Comparison of ENCODE assay signal across 8 cellular contexts in the genomic region with DNA sequence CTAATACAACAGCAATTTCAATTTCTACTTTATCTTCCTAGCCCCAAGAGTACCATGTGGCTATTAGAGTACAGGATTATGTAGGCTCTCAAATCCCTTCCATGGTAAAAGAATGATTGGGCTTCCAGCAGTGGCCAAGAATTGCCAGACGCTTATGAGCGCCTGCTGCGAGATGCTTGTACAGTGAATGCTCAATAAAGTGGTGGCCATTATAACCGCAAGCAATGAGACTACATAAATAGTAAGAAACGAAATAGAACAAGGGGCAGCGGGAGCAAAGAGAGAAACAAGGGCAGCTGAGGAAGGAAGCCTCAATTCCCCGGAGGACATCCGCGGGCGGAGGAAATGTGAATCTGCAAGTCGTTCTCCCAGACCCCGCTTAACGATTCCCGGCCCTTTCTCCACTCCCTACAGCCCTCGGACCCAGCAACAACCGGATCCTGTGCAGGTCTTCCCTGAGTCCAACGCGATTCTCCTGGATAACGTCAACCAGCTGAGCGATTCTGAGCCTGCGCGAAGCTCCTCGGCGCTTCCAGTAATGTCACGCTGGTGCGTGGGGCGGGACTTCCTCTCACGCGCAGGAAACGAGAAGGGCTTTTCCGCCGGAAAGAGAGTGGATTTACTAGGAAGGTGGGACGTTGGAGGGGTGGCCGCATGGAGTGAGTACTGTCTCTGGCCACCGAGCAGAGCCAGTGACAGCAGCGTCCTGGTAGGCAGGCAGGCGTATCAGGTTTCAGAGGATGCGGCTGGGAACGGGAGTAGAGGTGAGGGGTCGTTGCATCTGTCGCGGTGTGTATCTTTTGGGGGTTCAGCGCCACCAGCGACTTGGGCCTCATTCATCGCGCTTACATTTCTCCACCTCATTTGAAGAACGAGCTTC. TPM values are rescaled to one million over a fixed set of nuclear protein-coding genes. Genes with fewer than 3 reads are reported as not detected.
DNase-seq lines count a peak whose midpoint lies in the region; ATAC-seq, FAIRE-seq and TF ChIP-seq lines count a peak whose summit lies in the region.

No MANE protein-coding gene starts in this region.

- peak overlapping the region; percentile 91 for H3K9ac ChIP-seq in Loucy (ENCODE audit: low read depth, low read length, poor library complexity, severe bottlenecking)

- peak overlapping the region; percentile 91 for H3K4me3 ChIP-seq in Loucy (ENCODE audit: low read length, poor library complexity, severe bottlenecking)
- peak overlapping the region; percentile 56 for H3K4me3 ChIP-seq in RWPE2 (ENCODE audit: severe bottlenecking)
- peak overlapping the region; percentile 62 for H3K4me3 ChIP-seq in fibroblast of pulmonary artery (replicated peaks; ENCODE audit: low read depth, low read length)

- H3K9me3 ChIP-seq in Loucy (ENCODE audit: insufficient read depth, low read depth, low read length) (no peaks in the 10 kb centered on the region), RWPE2 (ENCODE audit: severe bottlenecking) (no peaks in the 10 kb centered on the region)

- H3K27ac Mint-ChIP-seq in natural killer cell treated with Interleukin-12 subunit alpha and Interleukin-12 subunit beta and Interleukin-15 and Interleukin-18, amount 100 ng/mL, for 72 hours, result peak overlapping the region; percentile 96 to 97

- no peaks in the 10 kb centered on the region for H3K27me3 ChIP-seq in Loucy (ENCODE audit: insufficient read depth, low read length, poor library complexity, severe bottlenecking)
- H3K27me3 ChIP-seq in RWPE2 (ENCODE audit: insufficient read depth, poor library complexity, severe bottlenecking), result no peaks in the 10 kb centered on the region

- no peaks in the 10 kb centered on the region for H3K9me3 Mint-ChIP-seq in natural killer cell treated with Interleukin-12 subunit alpha and Interleukin-12 subunit beta and Interleukin-15 and Interleukin-18, amount 100 ng/mL, for 72 hours

- H2AFZ ChIP-seq in Loucy (ENCODE audit: low read length), result peak overlapping the region; percentile 95

- peaks cover 31 to 44% of the 10 kb centered on the region in 2 donors for H3K4me1 Mint-ChIP-seq in natural killer cell treated with Interleukin-12 subunit alpha and Interleukin-12 subunit beta and Interleukin-15 and Interleukin-18, amount 100 ng/mL, for 72 hours (ENCODE audit: low read depth in 2 of 2)

- H3K27ac ChIP-seq in RWPE2 (ENCODE audit: poor library complexity, severe bottlenecking), result peak overlapping the region; percentile 60

- ATAC-seq in RWPE2 (ENCODE audit: low read depth), result peak; percentile 93
- peak; percentile 96 to 98 for ATAC-seq in natural killer cell treated with Interleukin-12 subunit alpha and Interleukin-12 subunit beta and Interleukin-15 and Interleukin-18, amount 100 ng/mL, for 72 hours

- H3K36me3 Mint-ChIP-seq in natural killer cell treated with Interleukin-12 subunit alpha and Interleukin-12 subunit beta and Interleukin-15 and Interleukin-18, amount 100 ng/mL, for 72 hours, result peaks cover 33% of the 10 kb centered on the region

- peak overlapping the region; percentile 97 for H3K4me2 ChIP-seq in Loucy (ENCODE audit: low read depth, low read length, poor library complexity, severe bottlenecking)

- H3K79me2 ChIP-seq in Loucy (ENCODE audit: insufficient read depth, low read length), result peaks cover 51% of the 10 kb centered on the region

- peak; percentile 58 for FAIRE-seq in H54 (lab: Jason Lieb, UNC)

- H3K4me1 ChIP-seq in Loucy (ENCODE audit: insufficient read depth, low read length, poor library complexity, severe bottlenecking) (peaks cover 36% of the 10 kb centered on the region), RWPE2 (ENCODE audit: insufficient read depth, poor library complexity, severe bottlenecking) (peaks cover 11% of the 10 kb centered on the region)

- peaks cover 19% of the 10 kb centered on the region for H4K20me1 ChIP-seq in Loucy (ENCODE audit: insufficient read depth, low read length, poor library complexity, severe bottlenecking)

- no peak for TF ChIP-seq CTCF in Loucy (conservative IDR thresholded peaks at IDR 0.05; ENCODE audit: low read length)
- no peak for TF ChIP-seq CTCF in RWPE2 (IDR thresholded peaks at IDR 0.05; ENCODE audit: poor library complexity, severe bottlenecking)
- TF ChIP-seq CTCF in fibroblast of pulmonary artery (IDR thresholded peaks at IDR 0.05; ENCODE audit: low read length, missing control alignments), result no peak

- TF ChIP-seq POLR2A in H54 (IDR thresholded peaks at IDR 0.05; ENCODE audit: low read depth, low read length), result peak; percentile 91

- H3K9me2 ChIP-seq in Loucy (replicated peaks; ENCODE audit: low read depth, low read length), result no peaks in the 10 kb centered on the region

- H3K4me3 Mint-ChIP-seq in natural killer cell treated with Interleukin-12 subunit alpha and Interleukin-12 subunit beta and Interleukin-15 and Interleukin-18, amount 100 ng/mL, for 72 hours, result peak overlapping the region; percentile 100

- DNase-seq in ELF-1 (ENCODE audit: low read depth, low spot score), result peak; percentile 94
- DNase-seq in H54 (ENCODE audit: insufficient read length, low spot score), result peak; percentile 69
- DNase-seq in RWPE2 (ENCODE audit: low spot score), result peak; percentile 95
- DNase-seq in activated effector memory CD4-positive, alpha-beta T cell treated with Interleukin-2 at 50 U/mL for 16 hours, result peak; percentile 77
- DNase-seq in fibroblast of pulmonary artery (ENCODE audit: low read depth), result peak; percentile 95
- peak; percentile 91 for DNase-seq in natural killer cell treated with Interleukin-12 subunit alpha and Interleukin-12 subunit beta and Interleukin-15 and Interleukin-18, amount 100 ng/mL, for 72 hours (ENCODE audit: low spot score)
- peak; percentile 88 for DNase-seq in stimulated activated naive CD4-positive, alpha-beta T cell treated with Interleukin-2 at 50 U/mL for 16 hours (lab: John Stamatoyannopoulos, UW)

- H3K27me3 Mint-ChIP-seq in natural killer cell treated with Interleukin-12 subunit alpha and Interleukin-12 subunit beta and Interleukin-15 and Interleukin-18, amount 100 ng/mL, for 72 hours, result no peaks in the 10 kb centered on the region

- H3K36me3 ChIP-seq in Loucy (ENCODE audit: insufficient read depth, low read length) (peaks cover 9% of the 10 kb centered on the region; the same call in 1 of the 2 replicates), RWPE2 (ENCODE audit: low read depth) (peaks cover 40% of the 10 kb centered on the region)

- no peaks in the 10 kb centered on the region for H3F3A ChIP-seq in Loucy (ENCODE audit: low read depth)

RNA-seq across cellular contexts. Expression of a gene that starts 40.5 kb away (rescaled TPM):
- 1 to 10 TPM; 1.1 to 1.4 TPM for total RNA-seq in natural killer cell treated with Interleukin-12 subunit alpha and Interleukin-12 subunit beta and Interleukin-15 and Interleukin-18, amount 100 ng/mL, for 72 hours

RNA-seq across cellular contexts. Expression of a gene that starts 55.7 kb away (rescaled TPM):
- total RNA-seq in natural killer cell treated with Interleukin-12 subunit alpha and Interleukin-12 subunit beta and Interleukin-15 and Interleukin-18, amount 100 ng/mL, for 72 hours, result not detected

RNA-seq across cellular contexts. Expression of a gene that starts 59.2 kb away (rescaled TPM):
- 10 to 100 TPM; 12.7 to 13.7 TPM for total RNA-seq in natural killer cell treated with Interleukin-12 subunit alpha and Interleukin-12 subunit beta and Interleukin-15 and Interleukin-18, amount 100 ng/mL, for 72 hours

Comparison
In these comparisons a context has a peak if more than half of its experiments do, and no peak if none do; other contexts are left out.
1. Peak in every context shown above with its lines: DNase-seq, ATAC-seq, H3K4me3 ChIP-seq and H3K27ac ChIP-seq.